9 cellular contexts compared by ENCODE assay signal in the genomic region with DNA sequence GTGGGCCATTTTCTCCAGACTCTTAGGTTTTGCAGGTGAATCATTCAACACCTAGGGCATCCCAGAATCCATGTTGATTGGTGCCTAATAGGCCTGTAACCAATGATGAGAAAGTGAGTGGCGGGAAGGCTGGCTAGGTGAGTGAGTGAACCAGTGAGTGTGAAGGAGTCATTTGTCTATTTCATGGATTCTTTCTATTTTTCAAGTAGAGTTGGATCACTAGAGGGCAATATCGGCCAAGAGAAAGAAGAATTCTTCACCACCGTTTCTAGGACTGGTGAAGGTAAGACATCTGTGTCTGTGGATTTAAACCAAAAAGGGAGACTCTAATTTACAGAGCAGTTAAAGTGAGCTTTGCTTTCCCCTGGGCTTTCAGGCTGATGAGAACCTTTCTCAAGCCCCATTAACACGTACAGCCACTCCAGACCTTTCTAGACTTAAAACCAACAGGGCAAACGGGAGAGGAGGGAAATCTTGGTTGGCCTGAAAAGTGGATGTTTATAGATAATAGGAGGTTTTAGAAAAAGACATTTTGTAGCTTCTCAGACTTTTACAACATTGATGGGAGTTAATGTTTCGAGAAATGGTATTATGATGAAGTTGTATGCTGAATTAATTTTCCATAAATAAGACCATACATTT.
DNase-seq lines count a peak whose midpoint lies in the region; ATAC-seq, FAIRE-seq and TF ChIP-seq lines count a peak whose summit lies in the region.
"Had no signal": no experiment of that assay in that cellular context is flagged by ENCODE, and none has a peak within 500 bp of the region (broad histone marks: within the 10 kb centered on the region; RNA-seq: fewer than 3 reads in every experiment).

No MANE protein-coding gene starts in this region.

- no peaks in the 10 kb centered on the region for H3K79me2 ChIP-seq in GM12878 (ENCODE audit: control insufficient read depth, insufficient read depth, low read length)

- TF ChIP-seq CTCF in GM12878 (IDR thresholded peaks at IDR 0.05 in 2 of 3, conservative IDR thresholded peaks at IDR 0.05 in 1 of 3; ENCODE audit: control insufficient read depth in 2 of 3, extremely low read depth in 1 of 3, insufficient read depth in 1 of 3, low read depth in 3 of 3, low read length in 3 of 3) (peak; percentile 3 to 65 (median 27); a peak in 3 of 6 replicates), left lung (IDR thresholded peaks at IDR 0.05) (peak; percentile 12 to 34)

- RAD21 ChIA-PET in GM12878 (lab: Charles Lee; ENCODE audit: unreplicated experiment), result interaction anchor here (0.6 to 2.3 kb wide), 6 partner anchors 112 to 565 kb away, joined by 3 to 8 read pairs (median 4); a partner anchor contains a TSS

- H4K20me1 ChIP-seq in GM12878 (ENCODE audit: control insufficient read depth, insufficient read depth), result no peaks in the 10 kb centered on the region

- TF ChIP-seq EP300 in GM12878 (IDR thresholded peaks at IDR 0.05; ENCODE audit: borderline replicate concordance in 1 of 2, control insufficient read depth in 1 of 2, low read depth in 2 of 2, low read length in 2 of 2), result no peak

- TF ChIP-seq RAD21 in GM12878 (IDR thresholded peaks at IDR 0.05; ENCODE audit: insufficient read depth, low read depth, low read length), result peak; percentile 77

- WGBS in GM12878 (ENCODE audit: insufficient coverage, insufficient replicate concordance, low lambda C conversion rate, missing lambda C conversion rate), result 28% methylated on average over 6 of the region's 6 CpGs

- H3K9ac ChIP-seq in GM12878 (ENCODE audit: control insufficient read depth, insufficient read depth, low read length), result no peak overlapping the region

- ATAC-seq in GM18868 (IDR thresholded peaks at IDR 0.05; ENCODE audit: unreplicated experiment), result peak; percentile 68
- ATAC-seq in GM12878, result peak; percentile 56
- peak; percentile 86 for ATAC-seq in left lung

- H3K4me1 ChIP-seq in GM12878 (ENCODE audit: control insufficient read depth, insufficient read depth, low read length) (no peaks in the 10 kb centered on the region), left lung (no peaks in the 10 kb centered on the region)
- H3K4me1 ChIP-seq: SJCRH30 had no signal

- CTCF ChIA-PET in GM12878 (lab: Yijun Ruan, JAX), result interaction anchor here (0.8 to 7.1 kb wide), 21 partner anchors 9 to 946 kb away, joined by 3 to 60 read pairs (median 5); no protein-coding TSS in a partner anchor

- no peak overlapping the region for H3K4me2 ChIP-seq in GM12878 (ENCODE audit: control insufficient read depth, insufficient read depth)

- intact Hi-C loops in GM12878 (cut with micrococcal nuclease; ENCODE audit: unreplicated experiment), result loop anchor here (1.0 to 5.0 kb wide), 4 partner anchors 112 to 543 kb away; a partner anchor contains a TSS
- intact Hi-C loops in left lung (cut with DNase I), result loop anchor here in 1 of 2 donors (10.0 kb wide), 1 partner anchor 520 kb away; no protein-coding TSS in a partner anchor

- DNase-seq in COLO829 (ENCODE audit: low spot score) (peak; percentile 25), NCI-H1930 (lab: John Stamatoyannopoulos, UW) (peak; percentile 12 to 33), GM12878 (ENCODE audit: low read depth, low spot score) (no peak), left lung (no peak), COLO668 (lab: John Stamatoyannopoulos, UW; ENCODE audit: unreplicated experiment) (no peak), germinal center (ENCODE audit: low spot score) (no peak)
- DNase-seq in activated CD8-positive, alpha-beta memory T cell treated with anti-CD3 and anti-CD28 coated beads, Interleukin-2, amount 50 U/mL, for 48 hours, result no peak

- no peak overlapping the region for H2AFZ ChIP-seq in GM12878 (ENCODE audit: control insufficient read depth, low read depth, low read length)

- H3K4me3 ChIP-seq in GM12878 (no peak overlapping the region), left lung (no peak overlapping the region)
- H3K4me3 ChIP-seq: SJCRH30 had no signal

- H3K9me3 ChIP-seq in GM12878 (replicated peaks; ENCODE audit: control insufficient read depth, insufficient read depth, low read length), result no peaks in the 10 kb centered on the region
- H3K9me3 ChIP-seq in left lung, result no peaks in the 10 kb centered on the region
- H3K9me3 ChIP-seq: SJCRH30 had no signal

- no peaks in the 10 kb centered on the region for H3K36me3 ChIP-seq in GM12878 (ENCODE audit: control insufficient read depth in 2 of 2, insufficient read depth in 2 of 2, low read length in 1 of 2)
- no peaks in the 10 kb centered on the region for H3K36me3 ChIP-seq in left lung
- H3K36me3 ChIP-seq: SJCRH30 had no signal

- H3K27ac ChIP-seq in GM12878 (ENCODE audit: control insufficient read depth, insufficient read depth), result no peak overlapping the region
- H3K27ac ChIP-seq in left lung, result no peak overlapping the region
- H3K27ac ChIP-seq: SJCRH30 had no signal

- H3K27me3 ChIP-seq in GM12878 (replicated peaks in 1 of 2; ENCODE audit: control insufficient read depth in 2 of 2, insufficient read depth in 2 of 2, low read length in 1 of 2), result no peaks in the 10 kb centered on the region
- H3K27me3 ChIP-seq in left lung, result no peaks in the 10 kb centered on the region

- SMC1A ChIA-PET in GM12878 (lab: Charles Lee; ENCODE audit: uncharacterized antibody, unreplicated experiment), result interaction anchor here (0.6 to 4.5 kb wide), 16 partner anchors 9 to 1633 kb away, joined by 3 to 25 read pairs (median 4); no protein-coding TSS in a partner anchor

- POLR2A ChIA-PET in GM12878 (lab: Charles Lee), result no interaction called here

- in situ Hi-C loops in GM12878 (cut with MboI), result loop anchor here (5.0 to 10.0 kb wide), 2 partner anchors 470 to 543 kb away; a partner anchor contains a TSS

- BruUV-seq in GM12878 (replicated peaks; lab: Mats Ljungman, UMichigan), result no TSS peak

- no peak for TF ChIP-seq POLR2A in GM12878 (IDR thresholded peaks at IDR 0.05; ENCODE audit: low read depth, low read length)

- peak; percentile 41 for FAIRE-seq in GM12878 (lab: Jason Lieb, UNC)

TF ChIP-seq in GM12878, 131 proteins besides CTCF, POLR2A, EP300 and RAD21:
- TF ChIP-seq SMC3 (IDR thresholded peaks at IDR 0.05; ENCODE audit: borderline replicate concordance, low read length) (peak; percentile 78; the same call in 1 of the 2 replicates), RUNX3 (IDR thresholded peaks at IDR 0.05; ENCODE audit: low read length) (peak; percentile 16; the same call in 1 of the 2 replicates), BACH1 (IDR thresholded peaks at IDR 0.05; ENCODE audit: borderline replicate concordance) (no peak)
- TF ChIP-seq, protein P1, sequence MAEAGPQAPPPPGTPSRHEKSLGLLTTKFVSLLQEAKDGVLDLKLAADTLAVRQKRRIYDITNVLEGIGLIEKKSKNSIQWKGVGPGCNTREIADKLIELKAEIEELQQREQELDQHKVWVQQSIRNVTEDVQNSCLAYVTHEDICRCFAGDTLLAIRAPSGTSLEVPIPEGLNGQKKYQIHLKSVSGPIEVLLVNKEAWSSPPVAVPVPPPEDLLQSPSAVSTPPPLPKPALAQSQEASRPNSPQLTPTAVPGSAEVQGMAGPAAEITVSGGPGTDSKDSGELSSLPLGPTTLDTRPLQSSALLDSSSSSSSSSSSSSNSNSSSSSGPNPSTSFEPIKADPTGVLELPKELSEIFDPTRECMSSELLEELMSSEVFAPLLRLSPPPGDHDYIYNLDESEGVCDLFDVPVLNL (IDR thresholded peaks at IDR 0.05; ENCODE audit: low read depth, low read length), result no peak
- TF ChIP-seq, protein P2, sequence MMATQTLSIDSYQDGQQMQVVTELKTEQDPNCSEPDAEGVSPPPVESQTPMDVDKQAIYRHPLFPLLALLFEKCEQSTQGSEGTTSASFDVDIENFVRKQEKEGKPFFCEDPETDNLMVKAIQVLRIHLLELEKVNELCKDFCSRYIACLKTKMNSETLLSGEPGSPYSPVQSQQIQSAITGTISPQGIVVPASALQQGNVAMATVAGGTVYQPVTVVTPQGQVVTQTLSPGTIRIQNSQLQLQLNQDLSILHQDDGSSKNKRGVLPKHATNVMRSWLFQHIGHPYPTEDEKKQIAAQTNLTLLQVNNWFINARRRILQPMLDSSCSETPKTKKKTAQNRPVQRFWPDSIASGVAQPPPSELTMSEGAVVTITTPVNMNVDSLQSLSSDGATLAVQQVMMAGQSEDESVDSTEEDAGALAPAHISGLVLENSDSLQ (IDR thresholded peaks at IDR 0.05), result 0 out of 2 replicates have a peak, but pooled peaks have one; percentile 7

Comparison
In these comparisons a context has a peak if more than half of its experiments do, and no peak if none do; other contexts are left out.
1. DNase-seq: peak in COLO829 (single experiment) and NCI-H1930 (2 of 2); none in GM12878 (single experiment), left lung (0 of 2), COLO668 (single experiment), activated CD8-positive, alpha-beta memory T cell treated with anti-CD3 and anti-CD28 coated beads, Interleukin-2, amount 50 U/mL, for 48 hours (single experiment) and germinal center (single experiment).
2. Peak in every context shown above with its lines, with median percentiles within 50 percentile points of each other: ATAC-seq.